In genomic region chr6:170262481-170263088, GRCh38 we compare ENCODE assay signal across 13 cellular contexts. TPM values are rescaled to one million over a fixed set of nuclear protein-coding genes. Genes with fewer than 3 reads are reported as not detected.
A peak's percentile ranks its signal among the peaks of the same experiment; 100 is the strongest.
DNase-seq lines count a peak whose midpoint lies in the region; ATAC-seq and TF ChIP-seq lines count a peak whose summit lies in the region.
"Had no signal": no experiment of that assay in that cellular context is flagged by ENCODE, and none has a peak within 500 bp of the region (broad histone marks: within the 10 kb centered on the region; RNA-seq: fewer than 3 reads in every experiment).

No MANE protein-coding gene starts in this region.

- no peak for TF ChIP-seq POLR2A in spleen (IDR thresholded peaks at IDR 0.05)

- TF ChIP-seq EP300 in SK-N-SH (IDR thresholded peaks at IDR 0.05; ENCODE audit: borderline replicate concordance in 1 of 2, low read depth in 1 of 2, low read length in 1 of 2): no peak

- H3K79me2 ChIP-seq in SK-N-SH (ENCODE audit: insufficient read depth): no peaks in the 10 kb centered on the region

- H3K27me3 ChIP-seq in spleen (replicated peaks in 1 of 7) (peaks cover 0 to 33% (median 8%) of the 10 kb centered on the region in 7 donors), SK-N-SH (ENCODE audit: insufficient read depth) (no peaks in the 10 kb centered on the region)

- peaks cover 0 to 19% (median 6%) of the 10 kb centered on the region in 6 donors for H3K4me1 ChIP-seq in spleen
- H3K4me1 ChIP-seq in SK-N-SH (ENCODE audit: control insufficient read depth in 1 of 2, insufficient read depth in 2 of 2, low read depth in 1 of 2, low read length in 1 of 2): no peaks in the 10 kb centered on the region; a peak in 1 of 4 replicates
- H3K4me1 ChIP-seq: HAP-1 had no signal

- no peak for TF ChIP-seq RAD21 in SK-N-SH (IDR thresholded peaks at IDR 0.05; ENCODE audit: low read length)

- no peaks in the 10 kb centered on the region for H3K9me3 ChIP-seq in spleen
- no peaks in the 10 kb centered on the region for H3K9me3 ChIP-seq in SK-N-SH
- H3K9me3 ChIP-seq: HAP-1 had no signal

- no peak overlapping the region for H3K9ac ChIP-seq in SK-N-SH

- H3K4me2 ChIP-seq in SK-N-SH: no peak overlapping the region

- POLR2A ChIA-PET in SK-N-SH (lab: Yijun Ruan, JAX): no interaction called here

- no peak overlapping the region for H2AFZ ChIP-seq in SK-N-SH (ENCODE audit: low read depth)

- H3K36me3 ChIP-seq in spleen (no peaks in the 10 kb centered on the region), SK-N-SH (replicated peaks in 1 of 2; ENCODE audit: control insufficient read depth in 1 of 2, insufficient read depth in 2 of 2, low read length in 1 of 2) (no peaks in the 10 kb centered on the region)
- H3K36me3 ChIP-seq: HAP-1 had no signal

- CTCF ChIA-PET in SK-N-SH (lab: Yijun Ruan, JAX): interaction anchor here (1.7 kb wide), 1 partner anchor 29 kb away, joined by 5 read pairs; no protein-coding TSS in a partner anchor

- intact Hi-C loops in spleen (cut with DNase I; ENCODE audit: low total_unique reads): no loop called here

- ATAC-seq in GM21529 (IDR thresholded peaks at IDR 0.05; ENCODE audit: unreplicated experiment): no peak

- DNase-seq in amygdala (lab: John Stamatoyannopoulos, UW) (peak in 33 of 56 donors; percentile 11 to 81 (median 45)), globus pallidus (ENCODE audit: low spot score) (peak; percentile 84), middle frontal gyrus (ENCODE audit: extremely low spot score, low spot score) (peak; percentile 25), spleen (no peak), SK-N-SH (no peak), GOT3 (lab: John Stamatoyannopoulos, UW) (no peak)
- DNase-seq: CD4-positive, CD25-positive, alpha-beta regulatory T cell; DMS79 treated with DMSO at 0.1 percent for 48 hours; NCI-H1436 treated with DMSO at 0.1 percent for 48 hours; NCI-H2081; NCI-H524 treated with DMSO at 0.1 percent for 48 hours had no signal

- TF ChIP-seq CTCF in spleen (IDR thresholded peaks at IDR 0.05 in 8 of 11, conservative IDR thresholded peaks at IDR 0.05 in 3 of 11): no peak
- no peak for TF ChIP-seq CTCF in SK-N-SH (IDR thresholded peaks at IDR 0.05)

- 43 to 53% (median 45%) methylated on average over 20 to 23 of the region's 23 CpGs for WGBS in spleen, 5 donors
- WGBS in SK-N-SH (ENCODE audit: low lambda C conversion rate): 70% methylated on average over 20 of the region's 23 CpGs

- H3K27ac ChIP-seq in spleen (peak overlapping the region in 6 of 8 donors; percentile 33 to 62 (median 54)), SK-N-SH (ENCODE audit: low read depth in 2 of 2, low read length in 1 of 2) (no peak overlapping the region)

- no peaks in the 10 kb centered on the region for H3K9me2 ChIP-seq in SK-N-SH

- H4K20me1 ChIP-seq in SK-N-SH (ENCODE audit: insufficient read depth): 0 out of 2 replicates have a peak, but pooled peaks cover 3% of the 10 kb centered on the region

- H3K4me3 ChIP-seq in spleen (no peak overlapping the region), SK-N-SH (ENCODE audit: low read depth in 2 of 2, low read length in 1 of 2) (no peak overlapping the region)
- H3K4me3 ChIP-seq: HAP-1 had no signal

- H3F3A ChIP-seq in SK-N-SH (replicated peaks; ENCODE audit: insufficient read depth): no peaks in the 10 kb centered on the region

TF ChIP-seq in SK-N-SH, 30 proteins besides CTCF, POLR2A, EP300 and RAD21:
- TF ChIP-seq MAX (IDR thresholded peaks at IDR 0.05; ENCODE audit: low read depth): no peak
- TF ChIP-seq ZBTB33 (IDR thresholded peaks at IDR 0.05; ENCODE audit: borderline replicate concordance, low read depth): no peak
- no peak for TF ChIP-seq ELF1 (IDR thresholded peaks at IDR 0.05)
- TF ChIP-seq RXRA (IDR thresholded peaks at IDR 0.05; ENCODE audit: borderline replicate concordance, low read depth): no peak
- no peak for TF ChIP-seq JUND (IDR thresholded peaks at IDR 0.05)
- no peak for TF ChIP-seq IRF3 (IDR thresholded peaks at IDR 0.05; ENCODE audit: low read depth, low read length)
- TF ChIP-seq GATA2 (CRISPR knock-in tag; IDR thresholded peaks at IDR 0.05): no peak
- no peak for TF ChIP-seq RCOR1 (IDR thresholded peaks at IDR 0.05; ENCODE audit: low read length)
- no peak for TF ChIP-seq EZH2phosphoT487 (IDR thresholded peaks at IDR 0.05; ENCODE audit: borderline replicate concordance, low read depth)
- TF ChIP-seq YY1 (IDR thresholded peaks at IDR 0.05; ENCODE audit: low read depth): no peak
- TF ChIP-seq PBX3 (IDR thresholded peaks at IDR 0.05): no peak
- no peak for TF ChIP-seq NRF1 (IDR thresholded peaks at IDR 0.05; ENCODE audit: low read depth, low read length)

RNA-seq across cellular contexts. Expression of gene DLL1, which starts 28.3 kb away (rescaled TPM):
- 100 to 1,000 TPM in 2 of 7 donors, 10 to 100 TPM in 5; 34.7 to 119 (median 79.8) TPM for total RNA-seq in spleen
- 10 to 100 TPM; 12.6 to 30.3 (median 15.0) TPM for polyA plus RNA-seq in spleen
- polyA plus RNA-seq in SK-N-SH (2012; rRNA removed): 0.08 and 0.25 TPM in 2 replicates
- polyA plus RNA-seq in SK-N-SH (2012; cell fraction: cytosol; rRNA removed): 0.18 and 0.24 TPM in 2 replicates
- polyA plus RNA-seq in SK-N-SH (2012; cell fraction: nucleus; rRNA removed): 0.79 and 0.96 TPM in 2 replicates

RNA-seq across cellular contexts. Expression of gene FAM120B, which starts 44.0 kb away (rescaled TPM):
- 10 to 100 TPM; 24.8 to 41.2 (median 27.4) TPM for total RNA-seq in spleen
- 1 to 10 TPM; 7.6 to 8.7 (median 8.5) TPM for polyA plus RNA-seq in spleen
- polyA plus RNA-seq in SK-N-SH (2012; rRNA removed): 7.7 and 9.6 TPM in 2 replicates
- polyA plus RNA-seq in SK-N-SH (2012; cell fraction: cytosol; rRNA removed): 9.0 and 9.2 TPM in 2 replicates
- polyA plus RNA-seq in SK-N-SH (2012; cell fraction: nucleus; rRNA removed): 20.5 and 22.1 TPM in 2 replicates

Comparison
In these comparisons a context has a peak if more than half of its experiments do, and no peak if none do; other contexts are left out.
1. DNase-seq: peak in amygdala (33 of 56), globus pallidus (single experiment) and middle frontal gyrus (single experiment); none in spleen (single experiment), SK-N-SH (single experiment) and GOT3 (single experiment).
2. H3K27ac ChIP-seq: peak in spleen (6 of 8); none in SK-N-SH (0 of 2).
3. RNA of gene DLL1, which starts 28.3 kb away (polyA plus RNA-seq): 12.6 to 30.3 TPM in spleen; 0.08 to 0.96 TPM in SK-N-SH; every median in the first group is over 4 times any median in the second.